ENCODE assay signal across 8 cellular contexts in the genomic region with DNA sequence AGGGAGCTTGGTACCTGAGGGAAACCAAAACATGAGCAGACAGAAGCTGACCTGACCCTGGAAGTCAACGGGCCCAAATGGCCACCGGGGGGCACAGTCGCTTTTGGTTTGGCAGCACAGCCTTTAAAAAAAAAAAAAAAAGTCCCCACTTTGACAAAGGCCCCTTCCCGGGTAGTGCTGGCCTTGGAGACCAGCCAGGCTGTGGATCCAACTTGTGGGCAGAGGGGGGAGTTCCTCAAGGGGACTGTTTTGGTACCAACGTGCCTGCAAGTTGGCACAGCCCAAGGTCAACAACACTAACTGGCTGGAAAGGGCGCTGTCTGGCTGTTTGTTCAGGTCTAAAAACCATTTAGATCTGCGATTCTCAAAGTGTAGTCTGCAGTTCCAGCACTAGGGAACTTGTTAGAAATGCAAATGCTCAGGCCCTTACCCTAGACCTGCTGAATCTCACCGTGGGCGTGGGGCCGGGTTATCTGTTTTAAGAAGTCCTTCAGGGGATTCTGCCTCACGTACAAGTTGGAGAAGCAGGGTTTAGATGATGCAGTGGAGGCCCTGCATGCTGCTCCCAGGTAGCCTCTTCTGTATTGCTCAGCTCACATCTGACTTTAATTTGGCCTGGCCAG.
DNase-seq lines count a peak whose midpoint lies in the region; ATAC-seq and TF ChIP-seq lines count a peak whose summit lies in the region.

No MANE protein-coding gene starts in this region.

- H3K27me3 Mint-ChIP-seq in endothelial cell (ENCODE audit: unreplicated experiment): no peaks in the 10 kb centered on the region

- H3K4me1 ChIP-seq in mesodermal cell (ENCODE audit: control insufficient read depth, insufficient read depth, low read length, poor library complexity, severe bottlenecking): peaks cover 21% of the 10 kb centered on the region

- WGBS in mesodermal cell (ENCODE audit: insufficient coverage in 2 of 2), 2 experiments: 19 to 24% methylated on average over 10 to 11 of the region's 11 CpGs

- TF ChIP-seq CTCF in endothelial cell (IDR thresholded peaks at IDR 0.05; ENCODE audit: unreplicated experiment): peak; percentile 62

- no peak overlapping the region for H3K4me3 ChIP-seq in mesodermal cell (ENCODE audit: extremely low read depth, insufficient read depth, low read length, poor library complexity, severe bottlenecking)

- peaks cover 14% of the 10 kb centered on the region for H3K4me1 Mint-ChIP-seq in endothelial cell (ENCODE audit: unreplicated experiment)

- H3K9me3 Mint-ChIP-seq in endothelial cell (ENCODE audit: unreplicated experiment): no peaks in the 10 kb centered on the region

- H3K36me3 Mint-ChIP-seq in endothelial cell (ENCODE audit: low read depth, unreplicated experiment): peaks cover 11% of the 10 kb centered on the region

- H3K27ac ChIP-seq in mesodermal cell (ENCODE audit: low read depth, low read length, severe bottlenecking): peak overlapping the region; percentile 77

- ATAC-seq in GM19043 (IDR thresholded peaks at IDR 0.05; ENCODE audit: low read depth, unreplicated experiment): peak; percentile 28
- ATAC-seq in HG03432 (IDR thresholded peaks at IDR 0.05; ENCODE audit: unreplicated experiment): peak; percentile 32

- peak overlapping the region; percentile 34 for H3K4me3 Mint-ChIP-seq in endothelial cell (ENCODE audit: unreplicated experiment)

- H3K9me3 ChIP-seq in mesodermal cell (ENCODE audit: control insufficient read depth, low read length): peaks cover 5% of the 10 kb centered on the region

- H3K27ac Mint-ChIP-seq in endothelial cell (ENCODE audit: unreplicated experiment): no peak overlapping the region

- DNase-seq in Ammon's horn (ENCODE audit: low spot score) (peak; percentile 77), NCI-H748 treated with DMSO at 0.1 percent for 48 hours (lab: John Stamatoyannopoulos, UW) (peak; percentile 27), endothelial cell (ENCODE audit: low spot score) (peak; percentile 78)
- peak; percentile 20 to 37 for DNase-seq in activated CD8-positive, alpha-beta memory T cell treated with anti-CD3 and anti-CD28 coated beads for 1 hour (ENCODE audit: extremely low read depth in 1 of 2, low read depth in 1 of 2)
- DNase-seq in stimulated activated CD8-positive, alpha-beta memory T cell treated with anti-CD3 and anti-CD28 coated beads, Interleukin-15, amount 100 ng/mL, for 1 hour (ENCODE audit: low read depth): peak; percentile 46

- peaks cover 35% of the 10 kb centered on the region for H3K36me3 ChIP-seq in mesodermal cell (ENCODE audit: control insufficient read depth, insufficient read depth, low read length)

Comparison
In these comparisons a context has a peak if more than half of its experiments do, and no peak if none do; other contexts are left out.
1. DNase-seq: peak in every context shown above with its lines; median percentile 78 in endothelial cell; 77 in Ammon's horn; 46 in stimulated activated CD8-positive, alpha-beta memory T cell treated with anti-CD3 and anti-CD28 coated beads, Interleukin-15, amount 100 ng/mL, for 1 hour; 28 in activated CD8-positive, alpha-beta memory T cell treated with anti-CD3 and anti-CD28 coated beads for 1 hour; 27 in NCI-H748 treated with DMSO at 0.1 percent for 48 hours.